20 cellular contexts compared by ENCODE assay signal in the genomic region with DNA sequence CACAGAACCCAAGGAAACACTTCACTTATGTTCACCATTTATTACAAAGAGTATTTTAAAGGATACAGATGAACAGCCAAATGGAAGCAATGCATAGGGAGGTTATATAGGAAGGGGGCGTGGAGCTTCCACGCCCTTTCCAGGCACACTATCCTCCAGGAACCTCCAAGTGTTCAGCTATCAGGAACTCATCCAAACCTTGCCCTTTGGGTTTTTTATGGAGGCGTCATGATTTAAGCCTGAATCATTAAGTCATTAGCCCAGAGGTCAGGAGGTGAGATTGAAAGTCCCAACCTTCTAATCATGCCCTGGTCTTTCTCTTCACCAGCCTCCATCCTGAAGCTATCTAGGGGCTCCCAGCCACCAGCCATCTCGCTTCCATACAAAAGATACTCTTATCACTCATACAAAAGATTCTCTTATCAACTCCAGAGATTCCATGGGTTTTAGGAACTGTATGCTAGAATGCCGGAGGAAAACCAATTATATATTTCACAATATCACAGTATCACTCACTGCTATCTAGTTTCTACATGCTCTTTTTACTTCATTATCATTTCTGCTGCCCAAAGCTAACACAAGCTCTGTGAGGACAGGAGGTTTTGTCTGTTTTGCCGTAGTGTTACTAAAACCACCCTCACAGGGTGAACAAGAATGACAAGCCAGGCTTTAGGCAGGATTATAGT.
"Had no signal": no experiment of that assay in that cellular context is flagged by ENCODE, and none has a peak within 500 bp of the region (broad histone marks: within the 10 kb centered on the region; RNA-seq: fewer than 3 reads in every experiment).

No MANE protein-coding gene starts in this region.

- ATAC-seq: activated T-helper 17 cell treated with anti-CD3 and anti-CD28 coated beads, Interleukin-2, amount 50 U/mL, for 72 hours; PC-3 had no signal

- DNase-seq: activated CD4-positive, alpha-beta memory T cell treated with anti-CD3 and anti-CD28 coated beads, Interleukin-2, amount 10 ng/mL, durations not matched to agents 7 days and 5 days; activated CD4-positive, alpha-beta T cell treated with anti-CD3 and anti-CD28 coated beads, Interleukin-2, amount 50 U/mL, for 1 hour; activated CD4-positive, CD25-positive, alpha-beta regulatory T cell; activated gamma-delta T cell; activated naive CD4-positive, alpha-beta T cell treated with anti-CD3 and anti-CD28 coated beads for 36 hours; activated T-cell treated with anti-CD3 and anti-CD28 coated beads for 4 hours; activated T-cell treated with anti-CD3 and anti-CD28 coated beads, Interleukin-2, amount 50 U/mL, for 48 hours; anterior cingulate cortex; MM.1S; NCI-H1105; NCI-H1436; NCI-H1694 treated with DMSO at 0.1 percent for 48 hours; NCI-H2029 treated with DMSO at 0.1 percent for 48 hours; NCI-H524; PC-3; SK-N-SH; T-helper 1 cell had no signal

- H3K9ac ChIP-seq: SK-N-SH had no signal

- FAIRE-seq: RCC 7860 had no signal

- H3K27ac ChIP-seq: VCaP had no signal

- H3K4me2 ChIP-seq: SK-N-SH had no signal
